Comparison of ENCODE assay signal across 8 cellular contexts in the genomic region with DNA sequence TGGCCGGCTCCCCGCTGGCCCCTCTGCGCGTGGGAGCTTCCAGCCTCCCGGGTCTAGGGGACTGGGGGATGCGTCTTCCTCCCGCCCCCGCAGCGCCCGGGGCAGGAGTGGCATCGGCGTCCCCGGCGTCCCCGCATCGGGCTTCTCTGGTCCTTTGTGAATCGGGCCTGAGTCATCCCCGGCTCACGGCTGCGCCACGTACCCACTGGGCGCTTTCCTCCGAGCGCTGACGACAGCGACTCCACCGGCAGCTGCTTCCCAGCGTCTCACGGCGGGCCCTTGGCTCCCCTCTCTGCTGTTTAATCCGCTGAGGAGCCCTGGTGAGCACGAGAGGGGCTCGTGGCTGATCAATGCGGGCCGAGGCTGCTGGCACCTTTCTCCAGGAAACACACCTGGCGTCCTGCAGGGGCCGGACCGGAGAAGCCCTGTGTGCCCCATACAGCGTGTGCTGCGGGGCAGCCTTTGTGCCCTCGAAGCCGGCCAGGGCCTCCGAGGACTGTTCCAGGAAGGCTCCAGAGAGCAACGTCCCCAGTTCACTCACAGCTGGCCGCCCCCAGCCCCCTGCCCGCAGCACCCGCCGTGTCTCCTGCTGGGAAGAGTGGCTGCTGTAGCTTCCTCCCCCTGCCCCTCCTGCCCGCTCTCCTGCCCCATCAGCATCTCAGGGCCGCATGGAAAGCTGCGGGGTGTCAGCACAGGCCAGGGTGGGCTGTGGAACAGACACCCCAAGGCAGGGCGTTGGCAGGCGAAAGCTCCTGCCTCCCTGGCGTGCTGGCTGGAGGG.
A peak's percentile ranks its signal among the peaks of the same experiment; 100 is the strongest.
DNase-seq lines count a peak whose midpoint lies in the region; ATAC-seq and TF ChIP-seq lines count a peak whose summit lies in the region.

No MANE protein-coding gene starts in this region.

- H3K4me3 ChIP-seq in A673 (ENCODE audit: low read depth, low read length, poor library complexity, severe bottlenecking), result peak overlapping the region; percentile 44
- peak overlapping the region; percentile 55 for H3K4me3 ChIP-seq in WERI-Rb-1 (ENCODE audit: low read depth, low read length)

- H3K4me1 Mint-ChIP-seq in memory B cell, result no peaks in the 10 kb centered on the region

- intact Hi-C loops in A673 (cut with micrococcal nuclease; ENCODE audit: unreplicated experiment), result loop anchor here (5.0 kb wide), 1 partner anchor 273 kb away; no protein-coding TSS in a partner anchor

- no peak overlapping the region for H3K27ac ChIP-seq in A673 (ENCODE audit: low read depth, low read length, poor library complexity, severe bottlenecking)
- H3K27ac ChIP-seq in WERI-Rb-1, result no peak overlapping the region

- CTCF ChIA-PET in A673 (lab: Charles Lee), result interaction anchor here (0.6 to 1.6 kb wide), 3 partner anchors 12 to 303 kb away, joined by 3 to 8 read pairs (median 4); no protein-coding TSS in a partner anchor

- no peaks in the 10 kb centered on the region for H3K9me3 Mint-ChIP-seq in memory B cell

- H3K27me3 ChIP-seq in A673 (replicated peaks; ENCODE audit: insufficient read depth, low read depth, low read length, poor library complexity) (no peaks in the 10 kb centered on the region), WERI-Rb-1 (ENCODE audit: insufficient read depth, low read depth, severe bottlenecking) (no peaks in the 10 kb centered on the region)

- no peaks in the 10 kb centered on the region for H3K36me3 Mint-ChIP-seq in memory B cell

- no TSS peak for BruUV-seq in A673 (replicated peaks; lab: Mats Ljungman, UMichigan)

- H3K9me3 ChIP-seq in A673 (ENCODE audit: low read depth, low read length, poor library complexity, severe bottlenecking), result no peaks in the 10 kb centered on the region
- no peaks in the 10 kb centered on the region for H3K9me3 ChIP-seq in WERI-Rb-1 (ENCODE audit: severe bottlenecking)

- H3K4me3 Mint-ChIP-seq in memory B cell, result peak overlapping the region; percentile 59

- POLR2A ChIA-PET in A673 (lab: Charles Lee; ENCODE audit: low non-redundant PET), result no interaction called here

- peak; percentile 44 for ATAC-seq in memory B cell (ENCODE audit: low read depth)

- H3K27ac Mint-ChIP-seq in memory B cell, result no peak overlapping the region

- peaks cover 15% of the 10 kb centered on the region for H3K27me3 Mint-ChIP-seq in memory B cell

- H3K36me3 ChIP-seq in A673 (ENCODE audit: insufficient read depth, low read length, poor library complexity, severe bottlenecking) (no peaks in the 10 kb centered on the region), WERI-Rb-1 (no peaks in the 10 kb centered on the region)

- TF ChIP-seq CTCF in A673 (conservative IDR thresholded peaks at IDR 0.05; ENCODE audit: low read depth, low read length), result peak; percentile 41
- peak; percentile 28; the same call in 1 of the 2 replicates for TF ChIP-seq CTCF in WERI-Rb-1 (IDR thresholded peaks at IDR 0.05; ENCODE audit: low read depth, low read length)

- H3K4me1 ChIP-seq in A673 (ENCODE audit: insufficient read depth, low read length, poor library complexity, severe bottlenecking), result no peaks in the 10 kb centered on the region

- DNase-seq in A673 (ENCODE audit: low spot score), result peak; percentile 87
- peak; percentile 74 for DNase-seq in HCEC 1CT
- peak; percentile 60 for DNase-seq in WERI-Rb-1
- DNase-seq in dermis blood vessel endothelial cell, result peak; percentile 71
- no peak for DNase-seq in memory B cell (ENCODE audit: low spot score in 2 of 2)
- DNase-seq in stimulated activated CD4-positive, alpha-beta T cell treated with anti-CD3 and anti-CD28 coated beads, TNF-alpha, amount 100 ng/mL, for 4 hours (ENCODE audit: low read depth in 3 of 3), result peak; percentile 10 to 49 (median 35)
- DNase-seq in NAMALWA (ENCODE audit: low spot score), result no peak
- DNase-seq in KG1 (lab: John Stamatoyannopoulos, UW), result no peak

Comparison
In these comparisons a context has a peak if more than half of its experiments do, and no peak if none do; other contexts are left out.
1. DNase-seq: peak in A673 (single experiment), HCEC 1CT (single experiment), WERI-Rb-1 (single experiment), dermis blood vessel endothelial cell (single experiment) and stimulated activated CD4-positive, alpha-beta T cell treated with anti-CD3 and anti-CD28 coated beads, TNF-alpha, amount 100 ng/mL, for 4 hours (3 of 3); none in memory B cell (0 of 2), NAMALWA (single experiment) and KG1 (single experiment).